13 cellular contexts compared by ENCODE assay signal in the genomic region with DNA sequence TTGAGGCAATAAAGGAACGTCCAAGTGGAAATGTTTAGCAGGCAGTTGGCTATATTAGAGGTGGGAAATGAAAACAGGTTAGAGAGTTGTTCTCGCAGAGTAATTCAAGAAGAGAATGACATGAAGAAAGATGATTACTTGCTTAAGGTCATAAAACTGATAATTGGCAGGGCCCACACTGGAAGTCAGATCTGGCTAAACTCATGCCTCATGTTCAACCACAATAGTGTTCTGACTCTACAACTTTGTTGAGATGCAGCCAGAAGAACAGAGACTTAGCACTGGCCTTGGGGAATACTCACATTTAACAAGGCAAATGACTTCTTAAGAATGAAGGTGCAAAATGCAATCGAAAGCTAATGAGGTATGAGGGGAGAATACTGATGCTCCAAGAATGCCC. TPM values are rescaled to one million over a fixed set of nuclear protein-coding genes. Genes with fewer than 3 reads are reported as not detected.
DNase-seq lines count a peak whose midpoint lies in the region; ATAC-seq and TF ChIP-seq lines count a peak whose summit lies in the region.
"Had no signal": no experiment of that assay in that cellular context is flagged by ENCODE, and none has a peak within 500 bp of the region (broad histone marks: within the 10 kb centered on the region; RNA-seq: fewer than 3 reads in every experiment).

No MANE protein-coding gene starts in this region.

- H3K4me3 ChIP-seq in GM23248: no peak overlapping the region
- H3K4me3 ChIP-seq: thoracic aorta had no signal

- no peaks in the 10 kb centered on the region for H3K79me2 ChIP-seq in GM23248 (ENCODE audit: insufficient read depth)

- no peak overlapping the region for H3K27ac ChIP-seq in GM23248
- H3K27ac ChIP-seq: thoracic aorta had no signal

- peak overlapping the region; percentile 99 for H3K27ac Mint-ChIP-seq in activated naive CD8-positive, alpha-beta T cell treated with anti-CD3 and anti-CD28 coated beads for 36 hours
- no peak overlapping the region for H3K27ac Mint-ChIP-seq in stimulated activated memory B cell treated with anti-CD40 and anti-IgM and Interleukin-4, amounts not matched to agents 10 μg/mL and 1 μg/mL and 100 μg/mL, for 72 hours

- peaks cover 49% of the 10 kb centered on the region for H3K4me1 Mint-ChIP-seq in activated T-cell treated with anti-CD3 and anti-CD28 coated beads, Interleukin-2, amount 50 U/mL, for 4 hours (ENCODE audit: low read depth)
- H3K4me1 Mint-ChIP-seq in activated naive CD8-positive, alpha-beta T cell treated with anti-CD3 and anti-CD28 coated beads for 36 hours: peaks cover 52% of the 10 kb centered on the region
- peaks cover 21% of the 10 kb centered on the region for H3K4me1 Mint-ChIP-seq in stimulated activated memory B cell treated with anti-CD40 and anti-IgM and Interleukin-4, amounts not matched to agents 10 μg/mL and 1 μg/mL and 100 μg/mL, for 72 hours

- H3K36me3 Mint-ChIP-seq in activated T-cell treated with anti-CD3 and anti-CD28 coated beads, Interleukin-2, amount 50 U/mL, for 4 hours (ENCODE audit: insufficient read depth): peaks cover 3% of the 10 kb centered on the region
- H3K36me3 Mint-ChIP-seq in activated naive CD8-positive, alpha-beta T cell treated with anti-CD3 and anti-CD28 coated beads for 36 hours: peaks cover 44% of the 10 kb centered on the region
- H3K36me3 Mint-ChIP-seq in stimulated activated memory B cell treated with anti-CD40 and anti-IgM and Interleukin-4, amounts not matched to agents 10 μg/mL and 1 μg/mL and 100 μg/mL, for 72 hours: peaks cover 24% of the 10 kb centered on the region

- H4K20me1 ChIP-seq in GM23248 (ENCODE audit: insufficient read depth): no peaks in the 10 kb centered on the region

- H3K4me1 ChIP-seq in GM23248 (ENCODE audit: insufficient read depth): peaks cover 14% of the 10 kb centered on the region

- peaks cover 12% of the 10 kb centered on the region for H3F3A ChIP-seq in GM23248 (ENCODE audit: insufficient read depth)

- no peak for TF ChIP-seq CTCF in GM13976 (IDR thresholded peaks at IDR 0.05; ENCODE audit: borderline replicate concordance, control extremely low read depth, extremely low read depth, insufficient read depth, missing control alignments)

- 70 to 73% methylated on average over 3 of the region's 3 CpGs for WGBS in GM23248 (ENCODE audit: low coverage in 1 of 2, low lambda C conversion rate in 2 of 2, missing lambda C conversion rate in 2 of 2), 2 experiments

- H3K9me2 ChIP-seq in GM23248 (ENCODE audit: insufficient read depth): no peaks in the 10 kb centered on the region
- H3K9me2 ChIP-seq: SK-N-SH had no signal

- H3K4me3 Mint-ChIP-seq in activated T-cell treated with anti-CD3 and anti-CD28 coated beads, Interleukin-2, amount 50 U/mL, for 4 hours: peak overlapping the region; percentile 1
- H3K4me3 Mint-ChIP-seq in activated naive CD8-positive, alpha-beta T cell treated with anti-CD3 and anti-CD28 coated beads for 36 hours: peak overlapping the region; percentile 12
- no peak overlapping the region for H3K4me3 Mint-ChIP-seq in stimulated activated memory B cell treated with anti-CD40 and anti-IgM and Interleukin-4, amounts not matched to agents 10 μg/mL and 1 μg/mL and 100 μg/mL, for 72 hours

- ATAC-seq in activated T-cell treated with anti-CD3 and anti-CD28 coated beads, Interleukin-2, amount 50 U/mL, for 4 hours: peak; percentile 41 to 64
- peak; percentile 45 for ATAC-seq in stimulated activated memory B cell treated with anti-CD40 and anti-IgM and Interleukin-4, amounts not matched to agents 10 μg/mL and 1 μg/mL and 100 μg/mL, for 72 hours
- ATAC-seq in GM18861 (IDR thresholded peaks at IDR 0.05; ENCODE audit: unreplicated experiment): no peak

- DNase-seq in activated T-cell treated with anti-CD3 and anti-CD28 coated beads, Interleukin-2, amount 50 U/mL, for 4 hours: no peak
- DNase-seq in activated T-cell treated with anti-CD3 and anti-CD28 coated beads for 4 hours: no peak
- peak; percentile 4 for DNase-seq in GM23248
- DNase-seq in activated naive CD8-positive, alpha-beta T cell treated with anti-CD3 and anti-CD28 coated beads for 36 hours: no peak
- DNase-seq in HT-29 (ENCODE audit: low spot score): no peak
- no peak for DNase-seq in GM13976 (ENCODE audit: low spot score)
- DNase-seq: OCI-M1, SK-N-SH had no signal

- no peaks in the 10 kb centered on the region for H3K36me3 ChIP-seq in GM23248 (ENCODE audit: low read depth)
- H3K36me3 ChIP-seq: thoracic aorta had no signal

- in situ Hi-C loops in GM23248 (cut with MboI): no loop called here
- in situ Hi-C loops in GM13976 (cut with MboI; ENCODE audit: low sequenced_read_pairs, unreplicated experiment): no loop called here

- H3K4me2 ChIP-seq in GM23248 (ENCODE audit: unreplicated experiment): no peak overlapping the region
- H3K4me2 ChIP-seq: SK-N-SH had no signal

- H3K27me3 Mint-ChIP-seq in activated T-cell treated with anti-CD3 and anti-CD28 coated beads, Interleukin-2, amount 50 U/mL, for 4 hours (ENCODE audit: low read depth): no peaks in the 10 kb centered on the region
- H3K27me3 Mint-ChIP-seq in activated naive CD8-positive, alpha-beta T cell treated with anti-CD3 and anti-CD28 coated beads for 36 hours: no peaks in the 10 kb centered on the region
- H3K27me3 Mint-ChIP-seq in stimulated activated memory B cell treated with anti-CD40 and anti-IgM and Interleukin-4, amounts not matched to agents 10 μg/mL and 1 μg/mL and 100 μg/mL, for 72 hours: peaks cover 37% of the 10 kb centered on the region

- H3K27me3 ChIP-seq in GM23248 (replicated peaks; ENCODE audit: insufficient read depth): 0 out of 2 replicates have a peak, but pooled peaks cover 4% of the 10 kb centered on the region

- no peak overlapping the region for H3K9ac ChIP-seq in GM23248
- H3K9ac ChIP-seq: SK-N-SH had no signal

- peaks cover 26% of the 10 kb centered on the region for H3K9me3 Mint-ChIP-seq in activated T-cell treated with anti-CD3 and anti-CD28 coated beads, Interleukin-2, amount 50 U/mL, for 4 hours
- H3K9me3 Mint-ChIP-seq in activated naive CD8-positive, alpha-beta T cell treated with anti-CD3 and anti-CD28 coated beads for 36 hours: peaks cover 33% of the 10 kb centered on the region
- H3K9me3 Mint-ChIP-seq in stimulated activated memory B cell treated with anti-CD40 and anti-IgM and Interleukin-4, amounts not matched to agents 10 μg/mL and 1 μg/mL and 100 μg/mL, for 72 hours: peaks cover 21% of the 10 kb centered on the region

- H3K9me3 ChIP-seq in GM23248 (ENCODE audit: low read depth): no peaks in the 10 kb centered on the region

- H2AFZ ChIP-seq in GM23248: no peak overlapping the region

RNA-seq across cellular contexts. Expression of a gene that starts 27.2 kb away (rescaled TPM):
- total RNA-seq in activated T-cell treated with anti-CD3 and anti-CD28 coated beads, Interleukin-2, amount 50 U/mL, for 4 hours: 100 to 1,000 TPM; 130 to 192 (median 141) TPM
- not detected in 2 replicates for total RNA-seq in GM23248 (2014; rRNA removed; shearing (Covaris generic))
- not detected in 2 replicates for polyA plus RNA-seq in GM23248 (2016; fragmentation: Nextera tagmentation; extraction: Ambion mirVana)
- total RNA-seq in activated naive CD8-positive, alpha-beta T cell treated with anti-CD3 and anti-CD28 coated beads for 36 hours: 10 to 100 TPM; 57.3 to 59.9 TPM
- not detected in 2 replicates for total RNA-seq in HT-29 (2014; rRNA removed; shearing (Covaris generic))
- total RNA-seq: dermis microvascular lymphatic vessel endothelial cell, NCI-H460 had no signal
- polyA plus RNA-seq: SK-N-SH had no signal

Comparison
In these comparisons a context has a peak if more than half of its experiments do, and no peak if none do; other contexts are left out.
1. RNA of a gene that starts 27.2 kb away (total RNA-seq): 130 to 192 TPM in activated T-cell treated with anti-CD3 and anti-CD28 coated beads, Interleukin-2, amount 50 U/mL, for 4 hours and 57.3 to 59.9 TPM in activated naive CD8-positive, alpha-beta T cell treated with anti-CD3 and anti-CD28 coated beads for 36 hours; not detected in GM23248 and not detected in HT-29; every median in the first group is over 10 times any median in the second.